In genomic region chr4:105509714-105510113, GRCh38 we compare ENCODE assay signal across 28 cellular contexts. TPM values are rescaled to one million over a fixed set of nuclear protein-coding genes. Genes with fewer than 3 reads are reported as not detected.
DNase-seq lines count a peak whose midpoint lies in the region; ATAC-seq, FAIRE-seq and TF ChIP-seq lines count a peak whose summit lies in the region.
"Had no signal": no experiment of that assay in that cellular context is flagged by ENCODE, and none has a peak within 500 bp of the region (broad histone marks: within the 10 kb centered on the region; RNA-seq: fewer than 3 reads in every experiment).

No MANE protein-coding gene starts in this region.

- H3K27ac ChIP-seq in GM12878 (ENCODE audit: control insufficient read depth, insufficient read depth) = no peak overlapping the region
- no peak overlapping the region for H3K27ac ChIP-seq in GM23248
- H3K27ac ChIP-seq: body of pancreas, epithelial cell of prostate, parathyroid adenoma, right atrium auricular region had no signal

- H3K4me2 ChIP-seq in GM12878 (ENCODE audit: control insufficient read depth, insufficient read depth) = no peak overlapping the region
- H3K4me2 ChIP-seq in GM23248 (ENCODE audit: unreplicated experiment) = no peak overlapping the region

- TF ChIP-seq EP300 in GM12878 (IDR thresholded peaks at IDR 0.05; ENCODE audit: borderline replicate concordance in 1 of 2, control insufficient read depth in 1 of 2, low read depth in 2 of 2, low read length in 2 of 2) = no peak

- SMC1A ChIA-PET in GM12878 (lab: Charles Lee; ENCODE audit: uncharacterized antibody, unreplicated experiment) = interaction anchor here (2.7 kb wide), 1 partner anchor 156 kb away, joined by 15 read pairs; no protein-coding TSS in a partner anchor

- H3K27me3 ChIP-seq in GM12878 (replicated peaks in 1 of 2; ENCODE audit: control insufficient read depth in 2 of 2, insufficient read depth in 2 of 2, low read length in 1 of 2) (no peaks in the 10 kb centered on the region), GM23248 (replicated peaks; ENCODE audit: insufficient read depth) (no peaks in the 10 kb centered on the region)
- H3K27me3 ChIP-seq: body of pancreas, right atrium auricular region had no signal

- CTCF ChIA-PET in GM12878 (lab: Yijun Ruan, JAX) = interaction anchor here (0.6 to 2.5 kb wide), 2 partner anchors 157 to 244 kb away, joined by 4 to 7 read pairs; no protein-coding TSS in a partner anchor

- no peaks in the 10 kb centered on the region for H3K9me3 ChIP-seq in GM12878 (replicated peaks; ENCODE audit: control insufficient read depth, insufficient read depth, low read length)
- H3K9me3 ChIP-seq in GM23248 (ENCODE audit: low read depth) = no peaks in the 10 kb centered on the region
- H3K9me3 ChIP-seq: body of pancreas, mucosa of descending colon, right atrium auricular region had no signal

- H3F3A ChIP-seq in GM23248 (ENCODE audit: insufficient read depth) = no peaks in the 10 kb centered on the region

- no peaks in the 10 kb centered on the region for H3K9me2 ChIP-seq in GM23248 (ENCODE audit: insufficient read depth)

- H3K4me3 ChIP-seq in GM12878 (no peak overlapping the region), GM23248 (no peak overlapping the region)
- H3K4me3 ChIP-seq: body of pancreas, mucosa of descending colon, right atrium auricular region had no signal

- no peak for TF ChIP-seq POLR2A in GM12878 (IDR thresholded peaks at IDR 0.05; ENCODE audit: low read depth, low read length)

- no peaks in the 10 kb centered on the region for H3K36me3 ChIP-seq in GM12878 (ENCODE audit: control insufficient read depth in 2 of 2, insufficient read depth in 2 of 2, low read length in 1 of 2)
- no peaks in the 10 kb centered on the region for H3K36me3 ChIP-seq in GM23248 (ENCODE audit: low read depth)
- H3K36me3 ChIP-seq: right atrium auricular region had no signal

- DNase-seq in GM12878 (ENCODE audit: low read depth, low spot score) = no peak
- no peak for DNase-seq in GM23248
- DNase-seq: activated CD8-positive, alpha-beta memory T cell treated with anti-CD3 and anti-CD28 coated beads for 24 hours; activated gamma-delta T cell treated with Interleukin-2 at 50 U/mL for 16 hours; activated T-cell treated with anti-CD3 and anti-CD28 coated beads, Interleukin-2, amount 50 U/mL, for 1 hour; body of pancreas; C1 segment of cervical spinal cord; cerebellar nuclear complex; glutamatergic neuron; HCEC 1CT; mucosa of descending colon; NCI-H1092 treated with DMSO at 0.1 percent for 48 hours; NCI-H187 treated with DMSO at 0.1 percent for 48 hours; NCI-H526; stimulated activated CD4-positive, alpha-beta T cell treated with anti-CD3 and anti-CD28 coated beads, Interleukin-4, amount 100 ng/mL, for 1 hour had no signal

- H3K9ac ChIP-seq in GM12878 (ENCODE audit: control insufficient read depth, insufficient read depth, low read length) = no peak overlapping the region
- no peak overlapping the region for H3K9ac ChIP-seq in GM23248
- H3K9ac ChIP-seq: parathyroid adenoma had no signal

- FAIRE-seq in GM12878 (lab: Jason Lieb, UNC) = no peak

- ATAC-seq in GM18909 (IDR thresholded peaks at IDR 0.05; ENCODE audit: poor library complexity, unreplicated experiment) (peak; percentile 37), GM21423 (IDR thresholded peaks at IDR 0.05; ENCODE audit: unreplicated experiment) (peak; percentile 24), HG03135 (IDR thresholded peaks at IDR 0.05; ENCODE audit: unreplicated experiment) (peak; percentile 23), GM12878 (peak; percentile 80), HG03196 (IDR thresholded peaks at IDR 0.05; ENCODE audit: unreplicated experiment) (no peak), HG03520 (IDR thresholded peaks at IDR 0.05; ENCODE audit: unreplicated experiment) (no peak)
- ATAC-seq: body of pancreas, mucosa of descending colon had no signal

- intact Hi-C loops in GM12878 (cut with micrococcal nuclease; ENCODE audit: unreplicated experiment) = loop anchor here (1.0 to 10.0 kb wide), 2 partner anchors 85 to 685 kb away; no protein-coding TSS in a partner anchor

- H4K20me1 ChIP-seq in GM12878 (ENCODE audit: control insufficient read depth, insufficient read depth) (no peaks in the 10 kb centered on the region), GM23248 (ENCODE audit: insufficient read depth) (no peaks in the 10 kb centered on the region)

- H2AFZ ChIP-seq in GM12878 (ENCODE audit: control insufficient read depth, low read depth, low read length) (no peak overlapping the region), GM23248 (no peak overlapping the region)
- H2AFZ ChIP-seq: parathyroid adenoma had no signal

- POLR2A ChIA-PET in GM12878 (lab: Charles Lee) = no interaction called here

- RAD21 ChIA-PET in GM12878 (lab: Charles Lee; ENCODE audit: unreplicated experiment) = no interaction called here

- TF ChIP-seq CTCF in GM12878 (IDR thresholded peaks at IDR 0.05 in 2 of 3, conservative IDR thresholded peaks at IDR 0.05 in 1 of 3; ENCODE audit: control insufficient read depth in 2 of 3, extremely low read depth in 1 of 3, insufficient read depth in 1 of 3, low read depth in 3 of 3, low read length in 3 of 3) = no peak

- no peak for TF ChIP-seq RAD21 in GM12878 (IDR thresholded peaks at IDR 0.05; ENCODE audit: insufficient read depth, low read depth, low read length)

- H3K4me1 ChIP-seq in GM12878 (ENCODE audit: control insufficient read depth, insufficient read depth, low read length) (peaks cover 8% of the 10 kb centered on the region; the same call in 1 of the 2 replicates), GM23248 (ENCODE audit: insufficient read depth) (no peaks in the 10 kb centered on the region)
- H3K4me1 ChIP-seq: body of pancreas, parathyroid adenoma, right atrium auricular region had no signal

- 0% methylated on average over 1 of the region's 1 CpG for WGBS in GM12878 (ENCODE audit: insufficient coverage, insufficient replicate concordance, low lambda C conversion rate, missing lambda C conversion rate)
- 0% methylated on average over 1 of the region's 1 CpG for WGBS in GM23248 (ENCODE audit: low coverage in 1 of 2, low lambda C conversion rate in 2 of 2, missing lambda C conversion rate in 2 of 2), 2 experiments

- H3K79me2 ChIP-seq in GM12878 (ENCODE audit: control insufficient read depth, insufficient read depth, low read length) = no peaks in the 10 kb centered on the region
- H3K79me2 ChIP-seq in GM23248 (ENCODE audit: insufficient read depth) = no peaks in the 10 kb centered on the region
- H3K79me2 ChIP-seq: parathyroid adenoma had no signal

- no TSS peak for BruUV-seq in GM12878 (replicated peaks; lab: Mats Ljungman, UMichigan)

- in situ Hi-C loops in GM12878 (cut with MboI) = no loop called here
- in situ Hi-C loops in GM23248 (cut with MboI) = no loop called here

TF ChIP-seq in GM12878, 131 proteins besides CTCF, POLR2A, EP300 and RAD21 (continues in another document):
- no peak for TF ChIP-seq NFXL1 (IDR thresholded peaks at IDR 0.05; ENCODE audit: borderline replicate concordance)
- TF ChIP-seq BCL11A (IDR thresholded peaks at IDR 0.05; ENCODE audit: low read depth, low read length) = no peak
- no peak for TF ChIP-seq MYB (IDR thresholded peaks at IDR 0.05; ENCODE audit: borderline replicate concordance, low read depth, low read length)

RNA-seq across cellular contexts. Expression of gene PPA2, which starts 35.9 kb away (rescaled TPM):
- 159 and 163 TPM in 2 replicates for total RNA-seq in GM12878 (2013; cell fraction: nucleolus; rRNA removed)
- total RNA-seq in GM12878 (2014; rRNA removed) (118 and 136 TPM in 2 replicates), GM12878 (2014; rRNA removed; fragmentation: Illumina TruSeq; extraction: Trizol) (94.8 and 96.9 TPM in 2 replicates), GM12878 (2021) (127 and 128 TPM in 2 replicates)
- 39.2 TPM for polyA plus RNA-seq in GM12878 (2011; ENCODE audit: low read depth)
- polyA plus RNA-seq in GM12878 (2011; rRNA removed) (138 and 219 TPM in 2 replicates), GM12878 (2014; fragmentation: Illumina TruSeq; extraction: Trizol) (93.8 and 125 TPM in 2 replicates), GM12878 (2014; fragmentation: Nextera tagmentation; extraction: Ambion mirVana) (100 to 1,000 TPM; 196 to 205 TPM), GM12878 (2014; rRNA removed) (121 and 153 TPM in 2 replicates), GM12878 (2016; fragmentation: Nextera tagmentation; extraction: Ambion mirVana) (100 to 1,000 TPM; 286 to 293 TPM), GM23248 (2016; fragmentation: Nextera tagmentation; extraction: Ambion mirVana) (114 and 116 TPM in 2 replicates)
- 51.1 and 68.6 TPM in 2 replicates for polyA plus RNA-seq in GM12878 (2011; cell fraction: cytosol; rRNA removed)
- 56.7 and 64.4 TPM in 2 replicates for polyA plus RNA-seq in GM12878 (2011; cell fraction: nucleus; rRNA removed)
- 63.9 and 102 TPM in 2 replicates for polyA plus RNA-seq in GM12878 (2012)
- polyA minus RNA-seq in GM12878 (2011; rRNA and poly(A)+ RNA removed) = 35.4 and 38.7 TPM in 2 replicates
- 26.7 and 43.6 TPM in 2 replicates for polyA minus RNA-seq in GM12878 (2011; cell fraction: cytosol; rRNA and poly(A)+ RNA removed)
- 79.2 and 114 TPM in 2 replicates for polyA minus RNA-seq in GM12878 (2011; cell fraction: nucleus; rRNA and poly(A)+ RNA removed)
- 37.5 and 64.9 TPM in 2 replicates for total RNA-seq in GM23248 (2014; rRNA removed; shearing (Covaris generic))

RNA-seq across cellular contexts. Expression of gene ARHGEF38, which starts 42.7 kb away (rescaled TPM):
- total RNA-seq in GM12878 (2013; cell fraction: nucleolus; rRNA removed) = 0.06 TPM in 1 of 2 replicates, not detected in the other
- total RNA-seq in GM12878 (2014; rRNA removed) (under 0.01 and 0.11 TPM in 2 replicates), GM12878 (2014; rRNA removed; fragmentation: Illumina TruSeq; extraction: Trizol) (0.05 TPM in 1 of 2 replicates, not detected in the other), GM12878 (2021) (not detected in 2 replicates)
- polyA plus RNA-seq in GM12878 (2011; ENCODE audit: low read depth) = not detected
- polyA plus RNA-seq in GM12878 (2011; rRNA removed) (0.01 TPM in 2 replicates), GM12878 (2014; fragmentation: Illumina TruSeq; extraction: Trizol) (0.01 TPM in 1 of 2 replicates, not detected in the other), GM12878 (2014; fragmentation: Nextera tagmentation; extraction: Ambion mirVana) (under 1 TPM; 0.08 to 0.09 TPM), GM12878 (2014; rRNA removed) (0.04 and 0.09 TPM in 2 replicates), GM12878 (2016; fragmentation: Nextera tagmentation; extraction: Ambion mirVana) (1 to 10 TPM in 1 of 2 experiments, under 1 TPM in 1; 0.48 to 1.1 TPM), GM23248 (2016; fragmentation: Nextera tagmentation; extraction: Ambion mirVana) (not detected in 2 replicates)
- 0.01 TPM in 1 of 2 replicates, not detected in the other for polyA plus RNA-seq in GM12878 (2011; cell fraction: cytosol; rRNA removed)
- polyA plus RNA-seq in GM12878 (2011; cell fraction: nucleus; rRNA removed) = not detected in 2 replicates
- polyA plus RNA-seq in GM12878 (2012) = 0.22 TPM in 1 of 2 replicates, not detected in the other
- not detected in 2 replicates for polyA minus RNA-seq in GM12878 (2011; rRNA and poly(A)+ RNA removed)
- polyA minus RNA-seq in GM12878 (2011; cell fraction: cytosol; rRNA and poly(A)+ RNA removed) = not detected in 2 replicates
- polyA minus RNA-seq in GM12878 (2011; cell fraction: nucleus; rRNA and poly(A)+ RNA removed) = not detected in 2 replicates
- not detected in 2 replicates for total RNA-seq in GM23248 (2014; rRNA removed; shearing (Covaris generic))
- total RNA-seq: Daoy; neural crest cell; right atrium auricular region; SK-MEL-5; T-helper 1 cell treated with Interleukin-12 subunit alpha and Interleukin-12 subunit beta and Interleukin-4 antibody, amounts not matched to agents 30 ng/mL and 1 ng/mL, for 36 hours had no signal
- polyA plus RNA-seq: urinary bladder had no signal

Comparison
In these comparisons a context has a peak if more than half of its experiments do, and no peak if none do; other contexts are left out.
1. ATAC-seq: peak in GM18909 (single experiment), GM21423 (single experiment), HG03135 (single experiment) and GM12878 (single experiment); none in HG03196 (single experiment) and HG03520 (single experiment).